Comparison of ENCODE assay signal across 8 cellular contexts in genomic region chr1:3857791-3858129, GRCh38. TPM values are rescaled to one million over a fixed set of nuclear protein-coding genes. Genes with fewer than 3 reads are reported as not detected.
DNase-seq lines count a peak whose midpoint lies in the region; ATAC-seq lines count a peak whose summit lies in the region.

No MANE protein-coding gene starts in this region.

- H3K36me3 ChIP-seq in iPS-15b (ENCODE audit: control insufficient read depth, insufficient read depth, low read length) = no peaks in the 10 kb centered on the region

- H3K36me3 Mint-ChIP-seq in activated T-cell treated with anti-CD3 and anti-CD28 coated beads, Interleukin-2, amount 50 U/mL, for 72 hours (ENCODE audit: insufficient read depth in 2 of 2) = no peaks in the 10 kb centered on the region

- no peaks in the 10 kb centered on the region for H3K27me3 Mint-ChIP-seq in activated T-cell treated with anti-CD3 and anti-CD28 coated beads, Interleukin-2, amount 50 U/mL, for 72 hours (ENCODE audit: low read depth)
- no peaks in the 10 kb centered on the region for H3K27me3 Mint-ChIP-seq in stimulated activated naive CD8-positive, alpha-beta T cell treated with anti-CD3 and anti-CD28 coated beads, Interleukin-15, amount 100 ng/mL, for 72 hours

- H3K4me1 Mint-ChIP-seq in activated T-cell treated with anti-CD3 and anti-CD28 coated beads, Interleukin-2, amount 50 U/mL, for 72 hours (ENCODE audit: low read depth) = peaks cover 35% of the 10 kb centered on the region
- peaks cover 30% of the 10 kb centered on the region for H3K4me1 Mint-ChIP-seq in stimulated activated naive CD8-positive, alpha-beta T cell treated with anti-CD3 and anti-CD28 coated beads, Interleukin-15, amount 100 ng/mL, for 72 hours

- no peak overlapping the region for H3K27ac Mint-ChIP-seq in activated T-cell treated with anti-CD3 and anti-CD28 coated beads, Interleukin-2, amount 50 U/mL, for 72 hours
- no peak overlapping the region for H3K27ac Mint-ChIP-seq in stimulated activated naive CD8-positive, alpha-beta T cell treated with anti-CD3 and anti-CD28 coated beads, Interleukin-15, amount 100 ng/mL, for 72 hours

- peaks cover 3% of the 10 kb centered on the region for H3K4me1 ChIP-seq in iPS-15b (ENCODE audit: control insufficient read depth, insufficient read depth, low read length)

- H3K9me3 Mint-ChIP-seq in activated T-cell treated with anti-CD3 and anti-CD28 coated beads, Interleukin-2, amount 50 U/mL, for 72 hours = no peaks in the 10 kb centered on the region
- no peaks in the 10 kb centered on the region for H3K9me3 Mint-ChIP-seq in stimulated activated naive CD8-positive, alpha-beta T cell treated with anti-CD3 and anti-CD28 coated beads, Interleukin-15, amount 100 ng/mL, for 72 hours

- H3K4me3 ChIP-seq in iPS-15b (ENCODE audit: low read depth, low read length) = peak overlapping the region; percentile 87

- H3K9ac ChIP-seq in iPS-15b (ENCODE audit: low read depth, low read length) = peak overlapping the region; percentile 24

- peak overlapping the region; percentile 95 to 97 for H3K4me3 Mint-ChIP-seq in activated T-cell treated with anti-CD3 and anti-CD28 coated beads, Interleukin-2, amount 50 U/mL, for 72 hours
- H3K4me3 Mint-ChIP-seq in stimulated activated naive CD8-positive, alpha-beta T cell treated with anti-CD3 and anti-CD28 coated beads, Interleukin-15, amount 100 ng/mL, for 72 hours = peak overlapping the region; percentile 98 to 100

- ATAC-seq in activated T-cell treated with anti-CD3 and anti-CD28 coated beads, Interleukin-2, amount 50 U/mL, for 72 hours (replicated peaks in 1 of 2) = no peak
- ATAC-seq in stimulated activated naive CD8-positive, alpha-beta T cell treated with anti-CD3 and anti-CD28 coated beads, Interleukin-15, amount 100 ng/mL, for 72 hours = no peak
- no peak for ATAC-seq in GM18502 (IDR thresholded peaks at IDR 0.05; ENCODE audit: poor library complexity, unreplicated experiment)
- no peak for ATAC-seq in GM18517 (IDR thresholded peaks at IDR 0.05; ENCODE audit: unreplicated experiment)
- no peak for ATAC-seq in HG03135 (IDR thresholded peaks at IDR 0.05; ENCODE audit: unreplicated experiment)

- H3K9me3 ChIP-seq in iPS-15b (ENCODE audit: control insufficient read depth, insufficient read depth, low read length) = no peaks in the 10 kb centered on the region

- DNase-seq in HT-29 (ENCODE audit: low spot score) = peak; percentile 13
- DNase-seq in activated T-cell treated with anti-CD3 and anti-CD28 coated beads, Interleukin-2, amount 50 U/mL, for 72 hours = no peak
- no peak for DNase-seq in stimulated activated naive CD8-positive, alpha-beta T cell treated with anti-CD3 and anti-CD28 coated beads, Interleukin-15, amount 100 ng/mL, for 72 hours
- no peak for DNase-seq in central memory CD4-positive, alpha-beta T cell

- H3K27me3 ChIP-seq in iPS-15b (ENCODE audit: control insufficient read depth, insufficient read depth, low read length) = peaks cover 4% of the 10 kb centered on the region

RNA-seq across cellular contexts. Expression of gene DFFB, which starts 0.5 kb away (rescaled TPM):
- total RNA-seq in HT-29 (2014; rRNA removed; shearing (Covaris generic)) = 12.9 and 14.2 TPM in 2 replicates
- total RNA-seq in activated T-cell treated with anti-CD3 and anti-CD28 coated beads, Interleukin-2, amount 50 U/mL, for 72 hours = 1 to 10 TPM; 8.2 to 8.6 TPM

RNA-seq across cellular contexts. Expression of gene CEP104, which starts 0.7 kb away (rescaled TPM):
- 22.7 and 31.3 TPM in 2 replicates for total RNA-seq in HT-29 (2014; rRNA removed; shearing (Covaris generic))
- total RNA-seq in activated T-cell treated with anti-CD3 and anti-CD28 coated beads, Interleukin-2, amount 50 U/mL, for 72 hours = 10 to 100 TPM; 37.4 to 48.1 TPM

RNA-seq across cellular contexts. Expression of gene C1orf174, which starts 42.3 kb away (rescaled TPM):
- 26.4 and 30.8 TPM in 2 replicates for total RNA-seq in HT-29 (2014; rRNA removed; shearing (Covaris generic))
- 10 to 100 TPM; 30.8 to 43.7 TPM for total RNA-seq in activated T-cell treated with anti-CD3 and anti-CD28 coated beads, Interleukin-2, amount 50 U/mL, for 72 hours
